14 cellular contexts compared by ENCODE assay signal in the genomic region with DNA sequence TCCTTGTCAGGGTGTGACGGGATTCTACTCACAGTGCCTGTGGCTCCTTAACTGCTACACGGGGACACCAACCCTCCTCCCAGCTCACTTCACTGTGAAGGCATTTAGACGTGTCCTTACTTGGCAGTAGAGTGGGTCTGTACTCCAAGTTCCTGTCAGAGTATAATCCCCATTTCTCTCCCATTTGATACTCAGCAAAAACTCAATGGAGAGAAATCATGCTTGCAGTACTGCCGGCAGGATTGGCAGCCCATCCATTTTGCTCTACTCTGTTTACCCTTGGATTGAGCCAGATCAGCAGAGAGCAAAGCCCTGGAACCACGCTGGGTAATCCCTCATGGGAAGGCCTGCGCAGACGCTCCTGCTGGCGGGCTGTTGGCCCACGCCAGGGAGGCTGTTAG. TPM values are rescaled to one million over a fixed set of nuclear protein-coding genes. Genes with fewer than 3 reads are reported as not detected.
DNase-seq lines count a peak whose midpoint lies in the region; FAIRE-seq and TF ChIP-seq lines count a peak whose summit lies in the region.
"Had no signal": no experiment of that assay in that cellular context is flagged by ENCODE, and none has a peak within 500 bp of the region (broad histone marks: within the 10 kb centered on the region; RNA-seq: fewer than 3 reads in every experiment).

No MANE protein-coding gene starts in this region.

- intact Hi-C loops in stomach (cut with DNase I; ENCODE audit: low total_unique reads) = no loop called here

- 54 to 87% (median 74%) methylated on average over 8 to 9 of the region's 9 CpGs for WGBS in stomach, 5 donors

- TF ChIP-seq CTCF in stomach (IDR thresholded peaks at IDR 0.05) = no peak

- H3K9me3 ChIP-seq in stomach = no peaks in the 10 kb centered on the region
- H3K9me3 ChIP-seq: MG63 had no signal

- peak; percentile 41 for FAIRE-seq in GM12891 (lab: Jason Lieb, UNC)

- H3K27ac ChIP-seq in stomach = peak overlapping the region in 1 of 5 donors; percentile 51

- DNase-seq in GM12891 (ENCODE audit: insufficient read length, low spot score) (no peak), cerebellum (ENCODE audit: low spot score) (peak; percentile 8), globus pallidus (ENCODE audit: low spot score) (peak; percentile 16), stomach (no peak), germinal center (ENCODE audit: low spot score) (no peak), cerebellar nuclear complex (lab: John Stamatoyannopoulos, UW) (no peak), OCI-M1 (lab: John Stamatoyannopoulos, UW) (no peak)
- DNase-seq: COR-L47, Karpas-422, MG63, NCI-H1092 treated with DMSO at 0.1 percent for 48 hours, NCI-H2081 treated with DMSO at 0.1 percent for 48 hours, NCI-H510A, NCI-H774 had no signal

- no peaks in the 10 kb centered on the region for H3K27me3 ChIP-seq in stomach
- H3K27me3 ChIP-seq: MG63 had no signal

- no peak overlapping the region for H3K4me3 ChIP-seq in stomach
- H3K4me3 ChIP-seq: MG63 had no signal

- TF ChIP-seq EP300 in stomach (IDR thresholded peaks at IDR 0.05) = peak; percentile 80

- H3K4me1 ChIP-seq in stomach = peaks cover 0 to 12% (median under 1%) of the 10 kb centered on the region in 4 donors

- no peak for TF ChIP-seq POLR2A in GM12891 (IDR thresholded peaks at IDR 0.05; ENCODE audit: low read depth, low read length)
- TF ChIP-seq POLR2A in stomach (IDR thresholded peaks at IDR 0.05) = no peak

- H3K36me3 ChIP-seq in stomach = peaks cover 0 to 37% (median 26%) of the 10 kb centered on the region in 4 donors

TF ChIP-seq in GM12891, 5 proteins besides CTCF, POLR2A, EP300 and RAD21:
- TF ChIP-seq PAX5 (IDR thresholded peaks at IDR 0.05; ENCODE audit: insufficient read depth, low read length, severe bottlenecking) (no peak), POLR2AphosphoS5 (IDR thresholded peaks at IDR 0.05; ENCODE audit: low read depth, low read length) (no peak), POU2F2 (IDR thresholded peaks at IDR 0.05; ENCODE audit: low read depth, low read length) (no peak), SPI1 (IDR thresholded peaks at IDR 0.05; ENCODE audit: low read depth, low read length) (no peak), TAF1 (IDR thresholded peaks at IDR 0.05; ENCODE audit: low read depth, low read length) (no peak)
TF ChIP-seq in GM12891: peak in this region for 0.

RNA-seq across cellular contexts. Expression of a gene that starts 28.9 kb away (rescaled TPM):
- polyA plus RNA-seq in GM12891 (2012; ENCODE audit: low read depth, missing spikeins) = 2.2 TPM
- 0.18 TPM for total RNA-seq in cerebellum
- under 1 TPM in 3 of 5 donors, not detected in 2; under 0.01 to 0.37 (median 0.29) TPM for total RNA-seq in stomach
- 1 to 10 TPM in 1 of 3 donors, under 1 TPM in 2; 0.73 to 1.2 (median 0.92) TPM for polyA plus RNA-seq in stomach

RNA-seq across cellular contexts. Expression of a gene that starts 34.0 kb away (rescaled TPM):
- polyA plus RNA-seq in GM12891 (2012; ENCODE audit: low read depth, missing spikeins) = 36.6 TPM
- total RNA-seq in cerebellum (24.6 TPM), stomach (100 to 1,000 TPM in 2 of 5 donors, 10 to 100 TPM in 3; 36.5 to 307 (median 79.3) TPM)
- polyA plus RNA-seq in stomach = 10 to 100 TPM; 38.5 to 92.0 (median 49.8) TPM

Comparison
In these comparisons a context has a peak if more than half of its experiments do, and no peak if none do; other contexts are left out.
1. DNase-seq: peak in cerebellum (single experiment) and globus pallidus (single experiment); none in GM12891 (single experiment), stomach (single experiment), germinal center (single experiment), cerebellar nuclear complex (0 of 2) and OCI-M1 (single experiment).